30 cellular contexts compared by ENCODE assay signal in genomic region chr20:49412953-49413352, GRCh38.
"Had no signal": no experiment of that assay in that cellular context is flagged by ENCODE, and none has a peak within 500 bp of the region (broad histone marks: within the 10 kb centered on the region; RNA-seq: fewer than 3 reads in every experiment).

No MANE protein-coding gene starts in this region.

- DNase-seq: activated B cell treated with CpG ODN at 0.5 μM for 24 hours; activated CD4-positive, alpha-beta T cell treated with anti-CD3 and anti-CD28 coated beads for 48 hours; activated CD4-positive, alpha-beta T cell treated with anti-CD3 and anti-CD28 coated beads, Interleukin-2, amount 50 U/mL, for 1 hour; activated CD4-positive, alpha-beta T cell treated with anti-CD3 and anti-CD28 coated beads, Interleukin-2, amount 50 U/mL, for 48 hours; activated CD8-positive, alpha-beta memory T cell treated with anti-CD3 and anti-CD28 coated beads for 24 hours; activated CD8-positive, alpha-beta T cell treated with anti-CD3 and anti-CD28 coated beads for 36 hours; activated effector memory CD4-positive, alpha-beta T cell treated with anti-CD3 and anti-CD28 coated beads, Interleukin-2, amount 50 U/mL, for 16 hours; activated naive CD4-positive, alpha-beta T cell treated with anti-CD3 and anti-CD28 coated beads for 36 hours; activated naive CD8-positive, alpha-beta T cell treated with anti-CD3 and anti-CD28 coated beads, Interleukin-2, amount 10 ng/mL, durations not matched to agents 7 days and 5 days; activated T-cell treated with anti-CD3 and anti-CD28 coated beads, Interleukin-2, amount 50 U/mL, for 4 hours; central memory CD4-positive, alpha-beta T cell; cerebellar nuclear complex; colonic mucosa; effector CD8-positive, alpha-beta T cell; foreskin keratinocyte; head of caudate nucleus; T-helper 1 cell; T-helper 17 cell; T1000; WERI-Rb-1 had no signal

- H3K4me1 Mint-ChIP-seq: activated B cell treated with CpG ODN at 0.5 μM for 24 hours; activated naive CD4-positive, alpha-beta T cell treated with anti-CD3 and anti-CD28 coated beads, Interleukin-2, amount 50 U/mL, for 24 hours; activated naive CD8-positive, alpha-beta T cell treated with anti-CD3 and anti-CD28 coated beads, Interleukin-2, amount 10 ng/mL, durations not matched to agents 7 days and 5 days; T-helper 17 cell had no signal

- H3K36me3 Mint-ChIP-seq: activated naive CD4-positive, alpha-beta T cell treated with anti-CD3 and anti-CD28 coated beads, Interleukin-2, amount 50 U/mL, for 24 hours; activated naive CD8-positive, alpha-beta T cell treated with anti-CD3 and anti-CD28 coated beads, Interleukin-2, amount 10 ng/mL, durations not matched to agents 7 days and 5 days; brain had no signal

- H3K9me3 ChIP-seq: ascending aorta, breast epithelium, colonic mucosa had no signal

- H3K9me3 Mint-ChIP-seq: activated B cell treated with CpG ODN at 0.5 μM for 24 hours; activated CD8-positive, alpha-beta T cell treated with anti-CD3 and anti-CD28 coated beads for 36 hours; activated naive CD4-positive, alpha-beta T cell treated with anti-CD3 and anti-CD28 coated beads for 36 hours; activated naive CD4-positive, alpha-beta T cell treated with anti-CD3 and anti-CD28 coated beads, Interleukin-2, amount 50 U/mL, for 24 hours; activated naive CD8-positive, alpha-beta T cell treated with anti-CD3 and anti-CD28 coated beads, Interleukin-2, amount 10 ng/mL, durations not matched to agents 7 days and 5 days; activated T-cell treated with anti-CD3 and anti-CD28 coated beads, Interleukin-2, amount 50 U/mL, for 4 hours; activated T-helper 1 cell treated with anti-CD3 and anti-CD28 coated beads, Interleukin-12 subunit alpha, Interleukin-12 subunit beta, Interleukin-2, Interleukin-4 antibody, amounts not matched to agents 30 ng/mL and 10 ng/mL and 1 ng/mL, durations not matched to agents 14 hours and 24 hours and 36 hours; activated T-helper 2 cell treated with anti-CD3 and anti-CD28 coated beads, Interferon-gamma antibody, Interleukin-2, Interleukin-4, amounts not matched to agents 10 μg/mL and 5 μg/mL and 100 μg/mL, durations not matched to agents 14 hours and 24 hours and 36 hours; brain; T-helper 2 cell treated with Interferon-gamma antibody and Interleukin-4, amounts not matched to agents 5 μg/mL and 100 μg/mL, for 36 hours had no signal

- ATAC-seq: activated CD4-positive, CD25-positive, alpha-beta regulatory T cell treated with anti-CD3 and anti-CD28 coated beads, Interleukin-2, amount 50 U/mL, for 24 hours; activated CD8-positive, alpha-beta T cell treated with anti-CD3 and anti-CD28 coated beads for 36 hours; activated T-cell treated with anti-CD3 and anti-CD28 coated beads, Interleukin-2, amount 50 U/mL, for 4 hours; foreskin keratinocyte; T-helper 17 cell had no signal

- H3K4me3 ChIP-seq: ascending aorta, breast epithelium, cardiac muscle cell, colonic mucosa had no signal

- H3K27ac ChIP-seq: ascending aorta, breast epithelium, cardiac muscle cell, colonic mucosa, epithelial cell of prostate, foreskin keratinocyte, WERI-Rb-1 had no signal

- H3K4me3 Mint-ChIP-seq: activated B cell treated with CpG ODN at 0.5 μM for 24 hours; activated CD8-positive, alpha-beta T cell treated with anti-CD3 and anti-CD28 coated beads for 36 hours; activated naive CD4-positive, alpha-beta T cell treated with anti-CD3 and anti-CD28 coated beads for 36 hours; activated naive CD4-positive, alpha-beta T cell treated with anti-CD3 and anti-CD28 coated beads, Interleukin-2, amount 50 U/mL, for 24 hours; activated naive CD8-positive, alpha-beta T cell treated with anti-CD3 and anti-CD28 coated beads, Interleukin-2, amount 10 ng/mL, durations not matched to agents 7 days and 5 days; activated T-cell treated with anti-CD3 and anti-CD28 coated beads, Interleukin-2, amount 50 U/mL, for 4 hours; activated T-helper 1 cell treated with anti-CD3 and anti-CD28 coated beads, Interleukin-12 subunit alpha, Interleukin-12 subunit beta, Interleukin-2, Interleukin-4 antibody, amounts not matched to agents 30 ng/mL and 10 ng/mL and 1 ng/mL, durations not matched to agents 14 hours and 24 hours and 36 hours; brain; T-helper 17 cell; T-helper 2 cell treated with Interferon-gamma antibody and Interleukin-4, amounts not matched to agents 5 μg/mL and 100 μg/mL, for 36 hours had no signal

- H3K27ac Mint-ChIP-seq: activated B cell treated with CpG ODN at 0.5 μM for 24 hours; activated CD8-positive, alpha-beta T cell treated with anti-CD3 and anti-CD28 coated beads for 36 hours; activated naive CD4-positive, alpha-beta T cell treated with anti-CD3 and anti-CD28 coated beads for 36 hours; activated naive CD4-positive, alpha-beta T cell treated with anti-CD3 and anti-CD28 coated beads, Interleukin-2, amount 50 U/mL, for 24 hours; activated naive CD8-positive, alpha-beta T cell treated with anti-CD3 and anti-CD28 coated beads, Interleukin-2, amount 10 ng/mL, durations not matched to agents 7 days and 5 days; activated T-helper 1 cell treated with anti-CD3 and anti-CD28 coated beads, Interleukin-12 subunit alpha, Interleukin-12 subunit beta, Interleukin-2, Interleukin-4 antibody, amounts not matched to agents 30 ng/mL and 10 ng/mL and 1 ng/mL, durations not matched to agents 14 hours and 24 hours and 36 hours; activated T-helper 2 cell treated with anti-CD3 and anti-CD28 coated beads, Interferon-gamma antibody, Interleukin-2, Interleukin-4, amounts not matched to agents 10 μg/mL and 5 μg/mL and 100 μg/mL, durations not matched to agents 14 hours and 24 hours and 36 hours; T-helper 2 cell treated with Interferon-gamma antibody and Interleukin-4, amounts not matched to agents 5 μg/mL and 100 μg/mL, for 36 hours had no signal

- H3K4me1 ChIP-seq: ascending aorta, breast epithelium, colonic mucosa, foreskin keratinocyte had no signal

- H3K27me3 ChIP-seq: ascending aorta, breast epithelium, cardiac muscle cell, colonic mucosa had no signal

- H3K36me3 ChIP-seq: ascending aorta, breast epithelium, cardiac muscle cell, colonic mucosa, WERI-Rb-1 had no signal
